ENCODE assay signal across 1 cellular context in genomic region chr6:16759646-16760535, GRCh38.
TF ChIP-seq lines count a peak whose summit lies in the region.

No MANE protein-coding gene starts in this region.

TF ChIP-seq in GM23338, 12 proteins besides CTCF, POLR2A, EP300 and RAD21 (continued from another document):
- TF ChIP-seq ZNF462 (CRISPR knock-in tag; IDR thresholded peaks at IDR 0.05) (no peak), STAT1 (IDR thresholded peaks at IDR 0.05; ENCODE audit: unreplicated experiment) (no peak), ETS1 (IDR thresholded peaks at IDR 0.05) (no peak), POLR2AphosphoS5 (IDR thresholded peaks at IDR 0.05; ENCODE audit: low read depth) (no peak), CREB1 (CRISPR knock-in tag; IDR thresholded peaks at IDR 0.05; ENCODE audit: low read depth) (no peak), ZNF331 (CRISPR knock-in tag; IDR thresholded peaks at IDR 0.05; ENCODE audit: low read depth) (no peak), EZH2 (IDR thresholded peaks at IDR 0.05; ENCODE audit: low read depth, unreplicated experiment) (no peak)
